Comparison of ENCODE assay signal across 7 cellular contexts in the genomic region with DNA sequence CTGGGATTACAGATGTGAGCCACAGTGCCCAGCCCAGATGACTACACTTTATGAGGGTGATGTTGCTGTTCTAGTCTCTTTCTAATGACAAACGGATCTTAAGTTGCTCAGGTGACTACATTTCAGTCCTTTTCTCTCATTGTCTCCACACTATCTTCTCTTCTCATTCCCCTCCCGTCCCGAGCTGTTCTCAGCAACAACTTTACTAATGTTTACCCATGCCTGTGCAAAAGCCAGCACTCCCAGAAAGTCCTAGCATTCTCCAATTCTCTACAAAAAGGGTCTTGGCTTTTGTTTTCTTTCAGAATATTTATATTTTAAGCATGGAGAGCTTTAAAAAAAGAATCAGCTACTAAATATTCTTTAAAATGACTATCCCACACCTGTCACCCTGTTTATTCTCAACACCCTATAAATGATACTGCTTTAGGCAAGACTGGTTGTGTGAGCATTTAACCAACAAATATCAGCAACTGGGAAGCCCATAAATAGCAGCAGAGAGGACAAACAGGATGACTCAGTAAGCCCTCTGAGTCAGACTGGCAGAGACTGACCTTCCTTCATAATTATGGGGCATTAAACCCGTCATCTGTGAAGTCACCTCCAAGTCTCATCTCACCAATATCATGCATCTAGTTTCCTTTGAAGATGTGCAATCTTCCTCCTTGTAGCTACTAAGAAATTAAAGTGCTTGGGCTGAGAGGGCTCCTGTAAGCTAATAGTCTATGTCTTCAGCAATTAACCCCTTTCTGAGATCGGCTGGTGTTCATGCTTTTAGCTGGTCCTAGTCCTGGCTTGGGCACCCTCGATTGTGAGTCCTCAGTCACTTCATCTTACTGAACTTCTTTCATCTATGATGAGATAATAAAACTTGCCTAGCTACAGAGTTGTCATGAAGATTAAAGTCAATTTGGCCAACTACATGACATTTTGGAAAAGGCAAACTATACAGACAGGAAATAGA.
DNase-seq lines count a peak whose midpoint lies in the region; ATAC-seq and TF ChIP-seq lines count a peak whose summit lies in the region.
"Not testable (repeated sequence)": the region's sequence is repeated elsewhere in the genome, so short reads cannot be mapped to it uniquely, and the experiment has no call there.

No MANE protein-coding gene starts in this region.

- DNase-seq in MG63 (peak; percentile 65), dermis microvascular lymphatic vessel endothelial cell (ENCODE audit: low read depth in 2 of 2) (peak; percentile 17 to 80)
- DNase-seq in activated CD4-positive, alpha-beta memory T cell treated with anti-CD3 and anti-CD28 coated beads, Interleukin-2, amount 10 ng/mL, durations not matched to agents 7 days and 5 days; lung (ENCODE audit: low spot score): not testable (repeated sequence)

- H3K27ac ChIP-seq in lung (ENCODE audit: low read depth in 1 of 2, low read length in 1 of 2), result not testable (repeated sequence)

- H3K4me3 ChIP-seq in MG63, lung: not testable (repeated sequence)

- CTCF ChIA-PET in activated CD4-positive, alpha-beta memory T cell treated with anti-CD3 and anti-CD28 coated beads, Interleukin-2, amount 10 ng/mL, durations not matched to agents 7 days and 5 days (lab: Charles Lee), result interaction anchor here (1.2 kb wide), 1 partner anchor 9 kb away, joined by 5 read pairs; no protein-coding TSS in a partner anchor

- H3K4me1 Mint-ChIP-seq in activated CD4-positive, alpha-beta memory T cell treated with anti-CD3 and anti-CD28 coated beads, Interleukin-2, amount 10 ng/mL, durations not matched to agents 7 days and 5 days, result peaks cover 53% of the 10 kb centered on the region

- H3K27me3 Mint-ChIP-seq in activated CD4-positive, alpha-beta memory T cell treated with anti-CD3 and anti-CD28 coated beads, Interleukin-2, amount 10 ng/mL, durations not matched to agents 7 days and 5 days, result not testable (repeated sequence)

- ATAC-seq in GM18858 (IDR thresholded peaks at IDR 0.05; ENCODE audit: unreplicated experiment) (peak; percentile 74), GM21717 (IDR thresholded peaks at IDR 0.05; ENCODE audit: unreplicated experiment) (peak; percentile 65), HG03064 (IDR thresholded peaks at IDR 0.05; ENCODE audit: low read depth, unreplicated experiment) (peak; percentile 71), lung (ENCODE audit: insufficient read depth, low FRiP score) (peak; percentile 53)

- 67 to 82% methylated on average over 6 of the region's 6 CpGs for WGBS in lung, 2 donors

- not testable (repeated sequence) for H3K4me1 ChIP-seq in lung (ENCODE audit: control insufficient read depth in 2 of 2, insufficient read depth in 2 of 2, low read length in 2 of 2)

- not testable (repeated sequence) for TF ChIP-seq CTCF in lung (IDR thresholded peaks at IDR 0.05; ENCODE audit: control extremely low read depth, extremely low read depth)

- POLR2A ChIA-PET in activated CD4-positive, alpha-beta memory T cell treated with anti-CD3 and anti-CD28 coated beads, Interleukin-2, amount 10 ng/mL, durations not matched to agents 7 days and 5 days (lab: Charles Lee), result interaction anchor here (1.2 to 1.3 kb wide), 2 partner anchors 93 to 170 kb away, joined by 4 read pairs; a partner anchor contains a TSS

- H3K4me3 Mint-ChIP-seq in activated CD4-positive, alpha-beta memory T cell treated with anti-CD3 and anti-CD28 coated beads, Interleukin-2, amount 10 ng/mL, durations not matched to agents 7 days and 5 days, result not testable (repeated sequence)

- not testable (repeated sequence) for H3K9me3 Mint-ChIP-seq in activated CD4-positive, alpha-beta memory T cell treated with anti-CD3 and anti-CD28 coated beads, Interleukin-2, amount 10 ng/mL, durations not matched to agents 7 days and 5 days

- peak overlapping the region; percentile 61 for H3K27ac Mint-ChIP-seq in activated CD4-positive, alpha-beta memory T cell treated with anti-CD3 and anti-CD28 coated beads, Interleukin-2, amount 10 ng/mL, durations not matched to agents 7 days and 5 days

- H3K9me3 ChIP-seq in MG63; lung (ENCODE audit: control insufficient read depth in 2 of 2, insufficient read depth in 1 of 2, low read length in 1 of 2): not testable (repeated sequence)

- peaks cover 18% of the 10 kb centered on the region for H3K36me3 Mint-ChIP-seq in activated CD4-positive, alpha-beta memory T cell treated with anti-CD3 and anti-CD28 coated beads, Interleukin-2, amount 10 ng/mL, durations not matched to agents 7 days and 5 days (ENCODE audit: low read depth)

- H3K36me3 ChIP-seq in MG63; lung (ENCODE audit: control insufficient read depth in 2 of 2, insufficient read depth in 2 of 2, low read length in 2 of 2): not testable (repeated sequence)

- not testable (repeated sequence) for H3K27me3 ChIP-seq in MG63; lung (ENCODE audit: control insufficient read depth, insufficient read depth)
